ENCODE assay signal across 19 cellular contexts in the genomic region with DNA sequence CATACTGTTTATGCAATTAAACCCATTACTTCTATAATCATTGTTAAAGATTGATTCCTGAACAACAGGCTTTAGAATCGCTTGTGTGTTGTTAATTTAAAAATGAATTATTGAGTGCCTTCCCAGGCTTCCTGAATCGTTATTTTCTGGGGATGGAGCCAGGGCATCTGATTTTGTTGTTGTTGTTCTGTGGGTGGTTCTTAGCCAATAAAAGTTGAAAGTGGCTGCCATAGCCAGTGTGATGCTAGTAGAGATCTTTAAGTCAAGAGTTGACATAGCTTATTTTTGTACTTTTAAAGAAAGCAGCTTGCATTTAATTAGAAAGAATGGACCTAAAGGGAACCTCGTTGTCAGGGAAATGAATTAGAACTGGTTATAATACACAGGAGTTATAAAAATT. TPM values are rescaled to one million over a fixed set of nuclear protein-coding genes. Genes with fewer than 3 reads are reported as not detected.
DNase-seq lines count a peak whose midpoint lies in the region; ATAC-seq and TF ChIP-seq lines count a peak whose summit lies in the region.
"Had no signal": no experiment of that assay in that cellular context is flagged by ENCODE, and none has a peak within 500 bp of the region (broad histone marks: within the 10 kb centered on the region; RNA-seq: fewer than 3 reads in every experiment).

No MANE protein-coding gene starts in this region.

- H3K36me3 Mint-ChIP-seq in CD8-positive, alpha-beta memory T cell: peaks cover 9 to 68% (median 10%) of the 10 kb centered on the region in 3 donors
- peaks cover 87% of the 10 kb centered on the region for H3K36me3 Mint-ChIP-seq in activated T-helper 17 cell treated with anti-CD3 and anti-CD28 coated beads, Interleukin-2, amount 50 U/mL, for 72 hours (ENCODE audit: low read depth)
- peaks cover 10 to 51% (median 45%) of the 10 kb centered on the region in 5 donors for H3K36me3 Mint-ChIP-seq in naive thymus-derived CD4-positive, alpha-beta T cell

- peak; percentile 4 for DNase-seq in AG10803 (ENCODE audit: low read depth)
- no peak for DNase-seq in CD8-positive, alpha-beta memory T cell
- no peak for DNase-seq in naive thymus-derived CD4-positive, alpha-beta T cell
- no peak for DNase-seq in NOMO-1 treated with dmso at 0.1 percent for 144 hours (lab: John Stamatoyannopoulos, UW; ENCODE audit: unreplicated experiment)
- DNase-seq in foreskin melanocyte: no peak
- no peak for DNase-seq in hypothalamus (lab: John Stamatoyannopoulos, UW)
- DNase-seq in stomach: no peak
- DNase-seq: activated CD4-positive, alpha-beta T cell treated with anti-CD3 and anti-CD28 coated beads for 4 hours; activated naive CD4-positive, alpha-beta T cell treated with anti-CD3 and anti-CD28 coated beads, Interleukin-2, amount 10 ng/mL, durations not matched to agents 7 days and 5 days; dermis blood vessel endothelial cell; midbrain; NCI-H1092; NCI-H2107; NCI-H526; occipital lobe; right cardiac atrium had no signal

- H3K4me1 ChIP-seq in CD8-positive, alpha-beta memory T cell (ENCODE audit: insufficient read depth, low read length): peaks cover 35% of the 10 kb centered on the region
- H3K4me1 ChIP-seq in naive thymus-derived CD4-positive, alpha-beta T cell (ENCODE audit: control insufficient read depth in 2 of 2, insufficient read depth in 2 of 2, low read length in 2 of 2): peaks cover 18% of the 10 kb centered on the region in 2 donors
- H3K4me1 ChIP-seq in stomach: peaks cover 13 to 85% (median 55%) of the 10 kb centered on the region in 4 donors

- H3K27me3 ChIP-seq in CD8-positive, alpha-beta memory T cell (ENCODE audit: insufficient read depth, low read length, poor library complexity, severe bottlenecking): no peaks in the 10 kb centered on the region
- H3K27me3 ChIP-seq in naive thymus-derived CD4-positive, alpha-beta T cell (ENCODE audit: control insufficient read depth in 2 of 2, insufficient read depth in 2 of 2, low read length in 2 of 2): no peaks in the 10 kb centered on the region
- no peaks in the 10 kb centered on the region for H3K27me3 ChIP-seq in stomach

- no peak for TF ChIP-seq CTCF in AG10803 (conservative IDR thresholded peaks at IDR 0.05; ENCODE audit: low read length)
- no peak for TF ChIP-seq CTCF in stomach (IDR thresholded peaks at IDR 0.05)

- POLR2A ChIA-PET in CD8-positive, alpha-beta memory T cell (lab: Charles Lee): no interaction called here
- POLR2A ChIA-PET in naive thymus-derived CD4-positive, alpha-beta T cell (lab: Charles Lee): interaction anchor here (0.9 kb wide), 1 partner anchor 49 kb away, joined by 3 read pairs; no protein-coding TSS in a partner anchor

- no peak overlapping the region for H3K27ac ChIP-seq in CD8-positive, alpha-beta memory T cell (ENCODE audit: low read depth, low read length)
- no peak overlapping the region for H3K27ac ChIP-seq in naive thymus-derived CD4-positive, alpha-beta T cell (ENCODE audit: low read depth, low read length)
- no peak overlapping the region for H3K27ac ChIP-seq in stomach

- H3K9me3 ChIP-seq in CD8-positive, alpha-beta memory T cell (ENCODE audit: low read length): no peaks in the 10 kb centered on the region
- no peaks in the 10 kb centered on the region for H3K9me3 ChIP-seq in naive thymus-derived CD4-positive, alpha-beta T cell (ENCODE audit: control insufficient read depth in 2 of 3, low read length in 3 of 3)
- H3K9me3 ChIP-seq in stomach: no peaks in the 10 kb centered on the region

- H3K4me3 Mint-ChIP-seq in CD8-positive, alpha-beta memory T cell: peak overlapping the region; percentile 0 to 84 (median 48)
- peak overlapping the region; percentile 58 for H3K4me3 Mint-ChIP-seq in activated T-helper 17 cell treated with anti-CD3 and anti-CD28 coated beads, Interleukin-2, amount 50 U/mL, for 72 hours
- peak overlapping the region in 9 of 10 donors; percentile 38 to 78 (median 73) for H3K4me3 Mint-ChIP-seq in naive thymus-derived CD4-positive, alpha-beta T cell
- H3K4me3 Mint-ChIP-seq: activated naive CD4-positive, alpha-beta T cell treated with anti-CD3 and anti-CD28 coated beads, Interleukin-2, amount 10 ng/mL, durations not matched to agents 7 days and 5 days had no signal

- no peak overlapping the region for H3K4me3 ChIP-seq in AG10803 (ENCODE audit: low read length)
- no peak overlapping the region for H3K4me3 ChIP-seq in CD8-positive, alpha-beta memory T cell (ENCODE audit: low read length)
- H3K4me3 ChIP-seq in naive thymus-derived CD4-positive, alpha-beta T cell (ENCODE audit: low read length): no peak overlapping the region
- H3K4me3 ChIP-seq in stomach: peak overlapping the region in 1 of 4 donors; percentile 2

- no peak for ATAC-seq in activated T-helper 17 cell treated with anti-CD3 and anti-CD28 coated beads, Interleukin-2, amount 50 U/mL, for 72 hours (replicated peaks)
- no peak for ATAC-seq in naive thymus-derived CD4-positive, alpha-beta T cell
- ATAC-seq: left lobe of liver, right cardiac atrium had no signal

- H3K27ac Mint-ChIP-seq in CD8-positive, alpha-beta memory T cell: peak overlapping the region in 5 of 8 donors; percentile 22 to 61 (median 44)
- H3K27ac Mint-ChIP-seq in activated T-helper 17 cell treated with anti-CD3 and anti-CD28 coated beads, Interleukin-2, amount 50 U/mL, for 72 hours: peak overlapping the region; percentile 44
- H3K27ac Mint-ChIP-seq in naive thymus-derived CD4-positive, alpha-beta T cell: peak overlapping the region in 2 of 9 donors; percentile 1 to 35
- H3K27ac Mint-ChIP-seq: activated naive CD4-positive, alpha-beta T cell treated with anti-CD3 and anti-CD28 coated beads, Interleukin-2, amount 10 ng/mL, durations not matched to agents 7 days and 5 days had no signal

- WGBS in stomach, 5 donors: 52 to 59% (median 57%) methylated on average over 3 of the region's 3 CpGs

- no peaks in the 10 kb centered on the region for H3K9me3 Mint-ChIP-seq in CD8-positive, alpha-beta memory T cell
- H3K9me3 Mint-ChIP-seq in activated T-helper 17 cell treated with anti-CD3 and anti-CD28 coated beads, Interleukin-2, amount 50 U/mL, for 72 hours: no peaks in the 10 kb centered on the region
- H3K9me3 Mint-ChIP-seq in naive thymus-derived CD4-positive, alpha-beta T cell: no peaks in the 10 kb centered on the region
- H3K9me3 Mint-ChIP-seq: activated naive CD4-positive, alpha-beta T cell treated with anti-CD3 and anti-CD28 coated beads, Interleukin-2, amount 10 ng/mL, durations not matched to agents 7 days and 5 days; stimulated activated naive CD8-positive, alpha-beta T cell treated with anti-CD3 and anti-CD28 coated beads, Interleukin-15, Interleukin-2, amounts not matched to agents 100 ng/mL and 50 ng/mL, for 24 hours had no signal

- TF ChIP-seq EP300 in stomach (IDR thresholded peaks at IDR 0.05): no peak

- intact Hi-C loops in naive thymus-derived CD4-positive, alpha-beta T cell (cut with micrococcal nuclease): no loop called here
- intact Hi-C loops in stomach (cut with DNase I; ENCODE audit: low total_unique reads): no loop called here

- CTCF ChIA-PET in CD8-positive, alpha-beta memory T cell (lab: Charles Lee): no interaction called here
- CTCF ChIA-PET in naive thymus-derived CD4-positive, alpha-beta T cell (lab: Charles Lee): no interaction called here

- H3K36me3 ChIP-seq in CD8-positive, alpha-beta memory T cell (ENCODE audit: insufficient read depth, low read length): peaks cover 15% of the 10 kb centered on the region
- peaks cover 0 to 22% (median 5%) of the 10 kb centered on the region in 3 experiments for H3K36me3 ChIP-seq in naive thymus-derived CD4-positive, alpha-beta T cell (ENCODE audit: control insufficient read depth in 2 of 3, insufficient read depth in 3 of 3, low read length in 3 of 3)
- H3K36me3 ChIP-seq in stomach: peaks cover 15 to 54% (median 41%) of the 10 kb centered on the region in 4 donors

- no peak for TF ChIP-seq POLR2A in stomach (IDR thresholded peaks at IDR 0.05)

- H3K27me3 Mint-ChIP-seq in CD8-positive, alpha-beta memory T cell: no peaks in the 10 kb centered on the region
- no peaks in the 10 kb centered on the region for H3K27me3 Mint-ChIP-seq in activated T-helper 17 cell treated with anti-CD3 and anti-CD28 coated beads, Interleukin-2, amount 50 U/mL, for 72 hours
- H3K27me3 Mint-ChIP-seq in naive thymus-derived CD4-positive, alpha-beta T cell: no peaks in the 10 kb centered on the region
- H3K27me3 Mint-ChIP-seq: activated naive CD4-positive, alpha-beta T cell treated with anti-CD3 and anti-CD28 coated beads, Interleukin-2, amount 10 ng/mL, durations not matched to agents 7 days and 5 days; stimulated activated naive CD8-positive, alpha-beta T cell treated with anti-CD3 and anti-CD28 coated beads, Interleukin-15, Interleukin-2, amounts not matched to agents 100 ng/mL and 50 ng/mL, for 24 hours had no signal

- peaks cover 65 to 85% (median 79%) of the 10 kb centered on the region in 3 donors for H3K4me1 Mint-ChIP-seq in CD8-positive, alpha-beta memory T cell
- H3K4me1 Mint-ChIP-seq in activated T-helper 17 cell treated with anti-CD3 and anti-CD28 coated beads, Interleukin-2, amount 50 U/mL, for 72 hours: peaks cover 31% of the 10 kb centered on the region
- peaks cover 46 to 86% (median 79%) of the 10 kb centered on the region in 7 donors for H3K4me1 Mint-ChIP-seq in naive thymus-derived CD4-positive, alpha-beta T cell

RNA-seq across cellular contexts. Expression of gene GOLGA5, which starts 6.4 kb away (rescaled TPM):
- total RNA-seq in CD8-positive, alpha-beta memory T cell: 10 to 100 TPM; 17.4 to 19.8 TPM
- polyA plus RNA-seq in CD8-positive, alpha-beta memory T cell: 25.6 TPM
- total RNA-seq in activated T-helper 17 cell treated with anti-CD3 and anti-CD28 coated beads, Interleukin-2, amount 50 U/mL, for 72 hours: 10 to 100 TPM; 18.8 to 19.5 TPM
- total RNA-seq in naive thymus-derived CD4-positive, alpha-beta T cell: 10 to 100 TPM in 4 of 5 experiments, 1 to 10 TPM in 1; 9.7 to 25.8 (median 23.5) TPM
- 10 to 100 TPM; 17.6 to 27.9 TPM for polyA plus RNA-seq in naive thymus-derived CD4-positive, alpha-beta T cell
- total RNA-seq in stomach: 10 to 100 TPM; 17.4 to 43.3 (median 30.3) TPM
- polyA plus RNA-seq in stomach: 10 to 100 TPM; 23.6 to 59.9 (median 41.2) TPM

RNA-seq across cellular contexts. Expression of gene LGMN, which starts 52.1 kb away (rescaled TPM):
- 1 to 10 TPM; 6.0 to 7.0 TPM for total RNA-seq in CD8-positive, alpha-beta memory T cell
- 7.0 TPM for polyA plus RNA-seq in CD8-positive, alpha-beta memory T cell
- 10 to 100 TPM in 1 of 2 donors, 1 to 10 TPM in 1; 3.6 to 16.5 TPM for total RNA-seq in activated T-helper 17 cell treated with anti-CD3 and anti-CD28 coated beads, Interleukin-2, amount 50 U/mL, for 72 hours
- 10 to 100 TPM in 3 of 5 experiments, 1 to 10 TPM in 2; 8.7 to 28.7 (median 10.1) TPM for total RNA-seq in naive thymus-derived CD4-positive, alpha-beta T cell
- 10 to 100 TPM; 25.2 to 26.4 TPM for polyA plus RNA-seq in naive thymus-derived CD4-positive, alpha-beta T cell
- total RNA-seq in stomach: 100 to 1,000 TPM in 2 of 5 donors, 10 to 100 TPM in 2, 1 to 10 TPM in 1; 8.2 to 142 (median 56.4) TPM
- polyA plus RNA-seq in stomach: 10 to 100 TPM; 35.0 to 62.9 (median 43.7) TPM
